ENCODE assay signal across 20 cellular contexts in genomic region chr7:95546647-95547046, GRCh38. TPM values are rescaled to one million over a fixed set of nuclear protein-coding genes. Genes with fewer than 3 reads are reported as not detected.
A peak's percentile ranks its signal among the peaks of the same experiment; 100 is the strongest.
DNase-seq lines count a peak whose midpoint lies in the region; ATAC-seq and TF ChIP-seq lines count a peak whose summit lies in the region.
"Had no signal": no experiment of that assay in that cellular context is flagged by ENCODE, and none has a peak within 500 bp of the region (broad histone marks: within the 10 kb centered on the region; RNA-seq: fewer than 3 reads in every experiment).

No MANE protein-coding gene starts in this region.

- no peak overlapping the region for H3K4me3 Mint-ChIP-seq in MCF 10A (ENCODE audit: unreplicated experiment)
- H3K4me3 Mint-ChIP-seq: natural killer cell treated with Interleukin-12 subunit alpha and Interleukin-12 subunit beta and Interleukin-15 and Interleukin-18, amount 100 ng/mL, for 72 hours; type B pancreatic cell had no signal

- 71% methylated on average over 4 of the region's 4 CpGs for WGBS in mammary epithelial cell (ENCODE audit: low coverage, missing lambda C conversion rate)
- WGBS in gastroesophageal sphincter (ENCODE audit: low coverage in 1 of 2), 2 donors: 50 to 53% methylated on average over 3 to 4 of the region's 4 CpGs
- 47 to 73% methylated on average over 2 to 4 of the region's 4 CpGs for WGBS in transverse colon (ENCODE audit: low coverage in 1 of 2), 2 donors

- H3K4me3 ChIP-seq in mammary epithelial cell (replicated peaks in 1 of 3; ENCODE audit: insufficient read depth in 1 of 3, low read depth in 2 of 3, low read length in 3 of 3) (no peak overlapping the region), gastroesophageal sphincter (peak overlapping the region in 1 of 2 donors; percentile 7), transverse colon (no peak overlapping the region)

- H3K27ac ChIP-seq in mammary epithelial cell (ENCODE audit: insufficient read depth, low read depth, low read length): no peak overlapping the region
- H3K27ac ChIP-seq in gastroesophageal sphincter: peak overlapping the region; percentile 88 to 100 (median 90)
- H3K27ac ChIP-seq in transverse colon: peak overlapping the region; percentile 85 to 94 (median 90)

- no peak for DNase-seq in MCF 10A (ENCODE audit: unreplicated experiment)
- DNase-seq in mammary epithelial cell: no peak
- DNase-seq in pons (ENCODE audit: low spot score): peak; percentile 50
- no peak for DNase-seq in transverse colon
- DNase-seq in NCI-H345 treated with DMSO at 0.1 percent for 48 hours (lab: John Stamatoyannopoulos, UW; ENCODE audit: unreplicated experiment): no peak
- no peak for DNase-seq in stimulated activated CD4-positive, alpha-beta T cell treated with anti-CD3 and anti-CD28 coated beads, Interleukin-2, amount 100 ng/mL, for 48 hours
- DNase-seq: 8988T; activated CD4-positive, alpha-beta T cell treated with anti-CD3 and anti-CD28 coated beads for 4 hours; activated naive CD4-positive, alpha-beta T cell; HCEC 1CT; Kasumi-1; NCI-H1436 treated with DMSO at 0.1 percent for 48 hours; NCI-H510A treated with DMSO at 0.1 percent for 48 hours; retina; stimulated activated CD4-positive, alpha-beta T cell treated with anti-CD3 and anti-CD28 coated beads, Interleukin-2, amount 100 ng/mL, for 24 hours had no signal

- H3K4me2 ChIP-seq in mammary epithelial cell (ENCODE audit: insufficient read depth, low read depth, low read length): no peak overlapping the region

- no peaks in the 10 kb centered on the region for H3K9me3 ChIP-seq in mammary epithelial cell (replicated peaks; ENCODE audit: insufficient read depth, low read length)
- no peaks in the 10 kb centered on the region for H3K9me3 ChIP-seq in gastroesophageal sphincter
- no peaks in the 10 kb centered on the region for H3K9me3 ChIP-seq in transverse colon

- H3K27me3 Mint-ChIP-seq in MCF 10A (ENCODE audit: insufficient read depth, unreplicated experiment): peaks cover 3% of the 10 kb centered on the region
- H3K27me3 Mint-ChIP-seq: type B pancreatic cell had no signal

- H2AFZ ChIP-seq in mammary epithelial cell (ENCODE audit: low read depth, low read length): no peak overlapping the region

- no peaks in the 10 kb centered on the region for H3K79me2 ChIP-seq in mammary epithelial cell (ENCODE audit: insufficient read depth, low read length)

- H3K9ac ChIP-seq in mammary epithelial cell (ENCODE audit: insufficient read depth, low read length): no peak overlapping the region

- H3K4me1 ChIP-seq in mammary epithelial cell (ENCODE audit: insufficient read depth, low read length) (peaks cover 11% of the 10 kb centered on the region), gastroesophageal sphincter (peaks cover 40 to 71% (median 41%) of the 10 kb centered on the region in 3 donors), transverse colon (peaks cover 33 to 74% (median 46%) of the 10 kb centered on the region in 4 donors)

- intact Hi-C loops in MCF 10A (cut with micrococcal nuclease) (no loop called here), mammary epithelial cell (cut with micrococcal nuclease) (no loop called here), transverse colon (cut with DNase I; ENCODE audit: low total_unique reads) (loop anchor here (5.0 kb wide), 1 partner anchor 51 kb away; the partner anchor contains the start of gene PDK4)

- TF ChIP-seq POLR2A in gastroesophageal sphincter (IDR thresholded peaks at IDR 0.05) (no peak), transverse colon (IDR thresholded peaks at IDR 0.05) (no peak)

- no peaks in the 10 kb centered on the region for H3K36me3 ChIP-seq in mammary epithelial cell (ENCODE audit: insufficient read depth, low read length)
- H3K36me3 ChIP-seq in gastroesophageal sphincter: no peaks in the 10 kb centered on the region
- no peaks in the 10 kb centered on the region for H3K36me3 ChIP-seq in transverse colon

- ATAC-seq in gastroesophageal sphincter (no peak), HG03442 (IDR thresholded peaks at IDR 0.05; ENCODE audit: unreplicated experiment) (no peak)
- ATAC-seq: esophagus mucosa; natural killer cell treated with Interleukin-12 subunit alpha and Interleukin-12 subunit beta and Interleukin-15 and Interleukin-18, amount 100 ng/mL, for 72 hours had no signal

- CTCF ChIA-PET in MCF 10A (lab: Yijun Ruan, JAX): interaction anchor here (0.7 to 29.2 kb wide), 10 partner anchors 11 to 143 kb away, joined by 3 to 1114 read pairs (median 9); partner anchors contain the start of gene PDK4
- CTCF ChIA-PET in mammary epithelial cell (lab: Charles Lee; ENCODE audit: low non-redundant PET): no interaction called here

- TF ChIP-seq CTCF in MCF 10A (IDR thresholded peaks at IDR 0.05; ENCODE audit: unreplicated experiment): no peak
- TF ChIP-seq CTCF in mammary epithelial cell (conservative IDR thresholded peaks at IDR 0.05 in 1 of 2, IDR thresholded peaks at IDR 0.05 in 1 of 2; ENCODE audit: extremely low read depth in 1 of 2, insufficient read depth in 1 of 2, low read depth in 1 of 2, low read length in 2 of 2): no peak
- TF ChIP-seq CTCF in gastroesophageal sphincter (IDR thresholded peaks at IDR 0.05): no peak
- TF ChIP-seq CTCF in transverse colon (IDR thresholded peaks at IDR 0.05): no peak

- dilution Hi-C loops in mammary epithelial cell (cut with HindIII; ENCODE audit: low sequenced_read_pairs): no loop called here

- H3K4me1 Mint-ChIP-seq in MCF 10A (ENCODE audit: insufficient read depth, unreplicated experiment): peaks cover 39% of the 10 kb centered on the region

- H3K27ac Mint-ChIP-seq in MCF 10A (ENCODE audit: low read depth, unreplicated experiment): peak overlapping the region; percentile 19
- H3K27ac Mint-ChIP-seq: natural killer cell treated with Interleukin-12 subunit alpha and Interleukin-12 subunit beta and Interleukin-15 and Interleukin-18, amount 100 ng/mL, for 72 hours; type B pancreatic cell had no signal

- no peaks in the 10 kb centered on the region for H3K36me3 Mint-ChIP-seq in MCF 10A (ENCODE audit: insufficient read depth, unreplicated experiment)
- H3K36me3 Mint-ChIP-seq: natural killer cell treated with Interleukin-12 subunit alpha and Interleukin-12 subunit beta and Interleukin-15 and Interleukin-18, amount 100 ng/mL, for 72 hours; type B pancreatic cell had no signal

- POLR2A ChIA-PET in MCF 10A (lab: Yijun Ruan, JAX): interaction anchor here (0.6 to 5.4 kb wide), 6 partner anchors 32 to 154 kb away, joined by 3 to 59 read pairs (median 10); no protein-coding TSS in a partner anchor

- H3K9me3 Mint-ChIP-seq in MCF 10A (ENCODE audit: unreplicated experiment): no peaks in the 10 kb centered on the region
- H3K9me3 Mint-ChIP-seq: natural killer cell treated with Interleukin-12 subunit alpha and Interleukin-12 subunit beta and Interleukin-15 and Interleukin-18, amount 100 ng/mL, for 72 hours; type B pancreatic cell had no signal

- H3K27me3 ChIP-seq in mammary epithelial cell (ENCODE audit: insufficient read depth, low read length) (no peaks in the 10 kb centered on the region), gastroesophageal sphincter (no peaks in the 10 kb centered on the region), transverse colon (no peaks in the 10 kb centered on the region)

- TF ChIP-seq EP300 in gastroesophageal sphincter (IDR thresholded peaks at IDR 0.05) (no peak), transverse colon (IDR thresholded peaks at IDR 0.05; ENCODE audit: low read depth) (no peak)

- in situ Hi-C loops in mammary epithelial cell (cut with MboI; ENCODE audit: low sequenced_read_pairs in 2 of 2): loop anchor here (10.0 kb wide), 1 partner anchor 138 kb away; no protein-coding TSS in a partner anchor
- in situ Hi-C loops in transverse colon (cut with MboI; ENCODE audit: low pct_ligation_motif_present in 1 of 4, low pct_unique_long_range_greater_than_20kb in 1 of 4, low sequenced_read_pairs in 3 of 4): loop anchor here in 2 of 4 donors (10.0 kb wide), 1 partner anchor 138 kb away; no protein-coding TSS in a partner anchor

- no peaks in the 10 kb centered on the region for H4K20me1 ChIP-seq in mammary epithelial cell (ENCODE audit: insufficient read depth, low read length)

- BruUV-seq in MCF 10A (replicated peaks; lab: Mats Ljungman, UMichigan): no TSS peak
- BruUV-seq in mammary epithelial cell (replicated peaks; lab: Mats Ljungman, UMichigan): no TSS peak

RNA-seq across cellular contexts. Expression of gene PDK4, which starts 49.7 kb away (rescaled TPM):
- total RNA-seq in MCF 10A (2022) (1.2 and 1.3 TPM in 2 replicates), mammary epithelial cell (1 to 10 TPM in 1 of 2 donors, not detected in 1; 1.8 TPM), gastroesophageal sphincter (100 to 1,000 TPM; 208 to 842 (median 506) TPM), transverse colon (100 to 1,000 TPM; 134 to 510 (median 273) TPM)
- polyA plus RNA-seq in mammary epithelial cell: not detected
- polyA minus RNA-seq in mammary epithelial cell: not detected

Comparison
In these comparisons a context has a peak if more than half of its experiments do, and no peak if none do; other contexts are left out.
1. RNA of gene PDK4, which starts 49.7 kb away (total RNA-seq): 208 to 842 TPM in gastroesophageal sphincter and 134 to 510 TPM in transverse colon; 1.8 TPM in mammary epithelial cell and 1.2 to 1.3 TPM in MCF 10A; every median in the first group is over 10 times any median in the second.